In genomic region chr6:34243131-34243771, GRCh38 we compare ENCODE assay signal across 8 cellular contexts. TPM values are rescaled to one million over a fixed set of nuclear protein-coding genes. Genes with fewer than 3 reads are reported as not detected.
DNase-seq lines count a peak whose midpoint lies in the region; TF ChIP-seq lines count a peak whose summit lies in the region.
"Had no signal": no experiment of that assay in that cellular context is flagged by ENCODE, and none has a peak within 500 bp of the region (broad histone marks: within the 10 kb centered on the region; RNA-seq: fewer than 3 reads in every experiment).

No MANE protein-coding gene starts in this region.

- H3K4me3 Mint-ChIP-seq in chondrocyte (ENCODE audit: unreplicated experiment) (no peak overlapping the region), osteocyte (ENCODE audit: unreplicated experiment) (no peak overlapping the region)

- no peak for TF ChIP-seq CTCF in chondrocyte (IDR thresholded peaks at IDR 0.05)
- TF ChIP-seq CTCF in osteocyte (IDR thresholded peaks at IDR 0.05) = no peak
- no peak for TF ChIP-seq CTCF in testis (IDR thresholded peaks at IDR 0.05)

- no peak overlapping the region for H3K27ac ChIP-seq in testis

- H3K4me3 ChIP-seq in testis = no peak overlapping the region

- TF ChIP-seq POLR2A in testis (IDR thresholded peaks at IDR 0.05) = no peak

- 87% methylated on average over 5 of the region's 5 CpGs for WGBS in testis, 2 donors

- peak overlapping the region; percentile 65 for H3K27ac Mint-ChIP-seq in chondrocyte (ENCODE audit: unreplicated experiment)
- H3K27ac Mint-ChIP-seq in osteocyte (ENCODE audit: unreplicated experiment) = peak overlapping the region; percentile 87

- no peaks in the 10 kb centered on the region for H3K9me3 ChIP-seq in testis

- H3K4me1 ChIP-seq in testis = peaks cover 9% of the 10 kb centered on the region

- peaks cover 44% of the 10 kb centered on the region for H3K4me1 Mint-ChIP-seq in chondrocyte (ENCODE audit: low read depth)
- H3K4me1 Mint-ChIP-seq in osteocyte (ENCODE audit: unreplicated experiment) = peaks cover 61% of the 10 kb centered on the region

- DNase-seq in ELF-1 (ENCODE audit: low read depth, low spot score) = peak; percentile 1
- peak; percentile 50 for DNase-seq in NCI-H226
- DNase-seq in chondrocyte (ENCODE audit: low spot score) = peak; percentile 38
- no peak for DNase-seq in osteocyte (ENCODE audit: extremely low spot score, unreplicated experiment)
- no peak for DNase-seq in NCI-H1436 (lab: John Stamatoyannopoulos, UW)
- no peak for DNase-seq in testis
- no peak for DNase-seq in HK-2 (ENCODE audit: unreplicated experiment)
- DNase-seq: SHP77 had no signal

- no peaks in the 10 kb centered on the region for H3K27me3 ChIP-seq in testis

- H3K27me3 Mint-ChIP-seq in chondrocyte (ENCODE audit: low read depth) (no peaks in the 10 kb centered on the region), osteocyte (ENCODE audit: unreplicated experiment) (no peaks in the 10 kb centered on the region)

- H3K9me3 Mint-ChIP-seq in chondrocyte (ENCODE audit: low read depth) (no peaks in the 10 kb centered on the region), osteocyte (ENCODE audit: unreplicated experiment) (no peaks in the 10 kb centered on the region)

- intact Hi-C loops in testis (cut with DNase I; ENCODE audit: low total_unique reads) = loop anchor here (10.0 kb wide), 1 partner anchor 172 kb away; no protein-coding TSS in a partner anchor

- peaks cover 1% of the 10 kb centered on the region for H3K36me3 Mint-ChIP-seq in chondrocyte (ENCODE audit: low read depth)
- H3K36me3 Mint-ChIP-seq in osteocyte (ENCODE audit: unreplicated experiment) = peaks cover 7% of the 10 kb centered on the region

- no peaks in the 10 kb centered on the region for H3K36me3 ChIP-seq in testis (ENCODE audit: low read depth, missing control alignments)

RNA-seq across cellular contexts. Expression of gene SMIM29, which starts 5.6 kb away (rescaled TPM):
- total RNA-seq in chondrocyte (15.5 to 19.0 TPM (median 18.0 TPM) in 3 replicates), osteocyte (23.2 and 23.4 TPM in 2 replicates), testis (10 to 100 TPM; 27.6 to 35.8 TPM)
- polyA plus RNA-seq in testis (ENCODE audit: insufficient read depth, low read depth, low replicate concordance) = 19.3 TPM

RNA-seq across cellular contexts. Expression of gene HMGA1, which starts 6.6 kb away (rescaled TPM):
- 33.4 to 55.2 TPM (median 37.8 TPM) in 3 replicates for total RNA-seq in chondrocyte
- 89.0 and 89.7 TPM in 2 replicates for total RNA-seq in osteocyte
- total RNA-seq in testis = 100 to 1,000 TPM; 136 to 204 TPM
- polyA plus RNA-seq in testis (ENCODE audit: insufficient read depth, low read depth, low replicate concordance) = 184 TPM

Comparison
In these comparisons a context has a peak if more than half of its experiments do, and no peak if none do; other contexts are left out.
1. DNase-seq: peak in ELF-1 (single experiment), NCI-H226 (single experiment) and chondrocyte (single experiment); none in osteocyte (single experiment), NCI-H1436 (single experiment), testis (single experiment) and HK-2 (single experiment).